In genomic region chr5:32909207-32909606, GRCh38 we compare ENCODE assay signal across 19 cellular contexts.
A peak's percentile ranks its signal among the peaks of the same experiment; 100 is the strongest.
DNase-seq lines count a peak whose midpoint lies in the region; FAIRE-seq and TF ChIP-seq lines count a peak whose summit lies in the region.
"Had no signal": no experiment of that assay in that cellular context is flagged by ENCODE, and none has a peak within 500 bp of the region (broad histone marks: within the 10 kb centered on the region; RNA-seq: fewer than 3 reads in every experiment).

No MANE protein-coding gene starts in this region.

- H3K27me3 Mint-ChIP-seq in activated CD4-positive, alpha-beta T cell treated with anti-CD3 and anti-CD28 coated beads, Interleukin-2, amount 10 ng/mL, durations not matched to agents 7 days and 5 days = no peaks in the 10 kb centered on the region
- H3K27me3 Mint-ChIP-seq in astrocyte (ENCODE audit: low read depth, unreplicated experiment) = no peaks in the 10 kb centered on the region
- no peaks in the 10 kb centered on the region for H3K27me3 Mint-ChIP-seq in activated CD4-positive, alpha-beta memory T cell treated with anti-CD3 and anti-CD28 coated beads, Interleukin-2, amount 10 ng/mL, durations not matched to agents 7 days and 5 days
- H3K27me3 Mint-ChIP-seq in nephron progenitor cell (ENCODE audit: low read depth, poor library complexity) = peaks cover 7% of the 10 kb centered on the region
- H3K27me3 Mint-ChIP-seq: CD4-positive, CD25-positive, alpha-beta regulatory T cell had no signal

- no peaks in the 10 kb centered on the region for H3K79me2 ChIP-seq in astrocyte (ENCODE audit: insufficient read depth, low read length)

- no peaks in the 10 kb centered on the region for H4K20me1 ChIP-seq in astrocyte (ENCODE audit: insufficient read depth, low read length)

- CTCF ChIA-PET in activated CD4-positive, alpha-beta T cell treated with anti-CD3 and anti-CD28 coated beads, Interleukin-2, amount 10 ng/mL, durations not matched to agents 7 days and 5 days (lab: Charles Lee) = no interaction called here
- CTCF ChIA-PET in activated CD4-positive, alpha-beta memory T cell treated with anti-CD3 and anti-CD28 coated beads, Interleukin-2, amount 10 ng/mL, durations not matched to agents 7 days and 5 days (lab: Charles Lee) = no interaction called here

- H3K27ac Mint-ChIP-seq in activated CD4-positive, alpha-beta T cell treated with anti-CD3 and anti-CD28 coated beads, Interleukin-2, amount 10 ng/mL, durations not matched to agents 7 days and 5 days = peak overlapping the region; percentile 50
- H3K27ac Mint-ChIP-seq in astrocyte (ENCODE audit: unreplicated experiment) = no peak overlapping the region
- H3K27ac Mint-ChIP-seq in activated CD4-positive, alpha-beta memory T cell treated with anti-CD3 and anti-CD28 coated beads, Interleukin-2, amount 10 ng/mL, durations not matched to agents 7 days and 5 days = no peak overlapping the region
- H3K27ac Mint-ChIP-seq in nephron progenitor cell = no peak overlapping the region
- H3K27ac Mint-ChIP-seq: CD4-positive, CD25-positive, alpha-beta regulatory T cell had no signal

- no peaks in the 10 kb centered on the region for H3K9me3 Mint-ChIP-seq in activated CD4-positive, alpha-beta T cell treated with anti-CD3 and anti-CD28 coated beads, Interleukin-2, amount 10 ng/mL, durations not matched to agents 7 days and 5 days
- H3K9me3 Mint-ChIP-seq in astrocyte (ENCODE audit: unreplicated experiment) = peaks cover 5% of the 10 kb centered on the region
- H3K9me3 Mint-ChIP-seq in activated CD4-positive, alpha-beta memory T cell treated with anti-CD3 and anti-CD28 coated beads, Interleukin-2, amount 10 ng/mL, durations not matched to agents 7 days and 5 days = peaks cover 13% of the 10 kb centered on the region
- peaks cover 8% of the 10 kb centered on the region for H3K9me3 Mint-ChIP-seq in nephron progenitor cell

- no peaks in the 10 kb centered on the region for H3K9me3 ChIP-seq in astrocyte (ENCODE audit: insufficient read depth, low read depth, low read length)

- H3K4me1 Mint-ChIP-seq in activated CD4-positive, alpha-beta T cell treated with anti-CD3 and anti-CD28 coated beads, Interleukin-2, amount 10 ng/mL, durations not matched to agents 7 days and 5 days = no peaks in the 10 kb centered on the region
- H3K4me1 Mint-ChIP-seq in astrocyte (ENCODE audit: low read depth, unreplicated experiment) (peaks cover 5% of the 10 kb centered on the region), nephron progenitor cell (no peaks in the 10 kb centered on the region)
- H3K4me1 Mint-ChIP-seq in activated CD4-positive, alpha-beta memory T cell treated with anti-CD3 and anti-CD28 coated beads, Interleukin-2, amount 10 ng/mL, durations not matched to agents 7 days and 5 days = no peaks in the 10 kb centered on the region
- H3K4me1 Mint-ChIP-seq: CD4-positive, CD25-positive, alpha-beta regulatory T cell had no signal

- no peak overlapping the region for H3K4me3 ChIP-seq in astrocyte (ENCODE audit: insufficient read depth, low read depth, low read length)
- H3K4me3 ChIP-seq in fibroblast of the aortic adventitia (ENCODE audit: low read depth, low read length) = no peak overlapping the region
- H3K4me3 ChIP-seq: left lung had no signal

- TF ChIP-seq CTCF in astrocyte (IDR thresholded peaks at IDR 0.05; ENCODE audit: insufficient read depth, low read depth, low read length) (no peak), fibroblast of the aortic adventitia (IDR thresholded peaks at IDR 0.05; ENCODE audit: insufficient read depth, low read length) (no peak), nephron progenitor cell (IDR thresholded peaks at IDR 0.05) (no peak)

- no peaks in the 10 kb centered on the region for H3K36me3 Mint-ChIP-seq in activated CD4-positive, alpha-beta T cell treated with anti-CD3 and anti-CD28 coated beads, Interleukin-2, amount 10 ng/mL, durations not matched to agents 7 days and 5 days (ENCODE audit: low read depth)
- no peaks in the 10 kb centered on the region for H3K36me3 Mint-ChIP-seq in astrocyte (ENCODE audit: low read depth, unreplicated experiment)
- H3K36me3 Mint-ChIP-seq in activated CD4-positive, alpha-beta memory T cell treated with anti-CD3 and anti-CD28 coated beads, Interleukin-2, amount 10 ng/mL, durations not matched to agents 7 days and 5 days (ENCODE audit: low read depth) = no peaks in the 10 kb centered on the region
- no peaks in the 10 kb centered on the region for H3K36me3 Mint-ChIP-seq in nephron progenitor cell (ENCODE audit: low read depth)
- H3K36me3 Mint-ChIP-seq: CD4-positive, CD25-positive, alpha-beta regulatory T cell had no signal

- no peak overlapping the region for H3K4me2 ChIP-seq in astrocyte (ENCODE audit: low read length)

- no peak overlapping the region for H3K9ac ChIP-seq in astrocyte (ENCODE audit: low read length)

- no peaks in the 10 kb centered on the region for H3K36me3 ChIP-seq in astrocyte (ENCODE audit: insufficient read depth, low read length)
- H3K36me3 ChIP-seq: left lung had no signal

- FAIRE-seq in astrocyte (lab: Jason Lieb, UNC) = peak; percentile 37
- FAIRE-seq: colon, endometrium, TTC549, urothelium cell line had no signal

- no peak overlapping the region for H3K27ac ChIP-seq in astrocyte (ENCODE audit: low read depth, low read length)
- H3K27ac ChIP-seq: 22Rv1, left lung had no signal

- no peaks in the 10 kb centered on the region for H3K4me1 ChIP-seq in astrocyte (ENCODE audit: insufficient read depth, low read length)
- H3K4me1 ChIP-seq: left lung had no signal

- no peak for DNase-seq in activated CD4-positive, alpha-beta T cell treated with anti-CD3 and anti-CD28 coated beads, Interleukin-2, amount 10 ng/mL, durations not matched to agents 7 days and 5 days
- DNase-seq in activated CD4-positive, alpha-beta T cell treated with anti-CD3 and anti-CD28 coated beads for 1 hour = no peak
- DNase-seq in astrocyte (ENCODE audit: low read depth) = peak; percentile 89
- peak; percentile 56 for DNase-seq in fibroblast of the aortic adventitia (ENCODE audit: low read depth)
- DNase-seq in stromal cell of bone marrow (ENCODE audit: low read depth) = peak; percentile 12
- DNase-seq in activated CD4-positive, alpha-beta memory T cell treated with anti-CD3 and anti-CD28 coated beads, Interleukin-2, amount 10 ng/mL, durations not matched to agents 7 days and 5 days = no peak
- DNase-seq in nephron progenitor cell = no peak
- no peak for DNase-seq in HuH-7 (ENCODE audit: low spot score)
- DNase-seq: activated CD4-positive, alpha-beta T cell treated with anti-CD3 and anti-CD28 coated beads, Interleukin-2, amount 50 U/mL, for 1 hour; CD4-positive, CD25-positive, alpha-beta regulatory T cell; DMS 273 treated with DMSO at 0.1 percent for 48 hours; left lung; NCI-H2029; stimulated activated CD8-positive, alpha-beta memory T cell treated with anti-CD3 and anti-CD28 coated beads, Interleukin-4, amount 100 ng/mL, for 48 hours had no signal

- H3K4me3 Mint-ChIP-seq in activated CD4-positive, alpha-beta T cell treated with anti-CD3 and anti-CD28 coated beads, Interleukin-2, amount 10 ng/mL, durations not matched to agents 7 days and 5 days = no peak overlapping the region
- no peak overlapping the region for H3K4me3 Mint-ChIP-seq in astrocyte (ENCODE audit: unreplicated experiment)
- H3K4me3 Mint-ChIP-seq in activated CD4-positive, alpha-beta memory T cell treated with anti-CD3 and anti-CD28 coated beads, Interleukin-2, amount 10 ng/mL, durations not matched to agents 7 days and 5 days = no peak overlapping the region
- H3K4me3 Mint-ChIP-seq in nephron progenitor cell = no peak overlapping the region
- H3K4me3 Mint-ChIP-seq: CD4-positive, CD25-positive, alpha-beta regulatory T cell had no signal

- H3K27me3 ChIP-seq in astrocyte (ENCODE audit: insufficient read depth, low read length) = no peaks in the 10 kb centered on the region
- H3K27me3 ChIP-seq: left lung had no signal

- H2AFZ ChIP-seq in astrocyte (ENCODE audit: low read depth, low read length) = no peak overlapping the region

- POLR2A ChIA-PET in activated CD4-positive, alpha-beta T cell treated with anti-CD3 and anti-CD28 coated beads, Interleukin-2, amount 10 ng/mL, durations not matched to agents 7 days and 5 days (lab: Charles Lee) = no interaction called here
- POLR2A ChIA-PET in activated CD4-positive, alpha-beta memory T cell treated with anti-CD3 and anti-CD28 coated beads, Interleukin-2, amount 10 ng/mL, durations not matched to agents 7 days and 5 days (lab: Charles Lee) = no interaction called here

Comparison
In these comparisons a context has a peak if more than half of its experiments do, and no peak if none do; other contexts are left out.
1. DNase-seq: peak in astrocyte (single experiment), fibroblast of the aortic adventitia (single experiment) and stromal cell of bone marrow (single experiment); none in activated CD4-positive, alpha-beta T cell treated with anti-CD3 and anti-CD28 coated beads, Interleukin-2, amount 10 ng/mL, durations not matched to agents 7 days and 5 days (single experiment), activated CD4-positive, alpha-beta T cell treated with anti-CD3 and anti-CD28 coated beads for 1 hour (single experiment), activated CD4-positive, alpha-beta memory T cell treated with anti-CD3 and anti-CD28 coated beads, Interleukin-2, amount 10 ng/mL, durations not matched to agents 7 days and 5 days (single experiment), nephron progenitor cell (single experiment) and HuH-7 (single experiment).